ENCODE assay signal across 19 cellular contexts in genomic region chr4:145189981-145190380, GRCh38. TPM values are rescaled to one million over a fixed set of nuclear protein-coding genes. Genes with fewer than 3 reads are reported as not detected.
DNase-seq lines count a peak whose midpoint lies in the region; ATAC-seq, FAIRE-seq and TF ChIP-seq lines count a peak whose summit lies in the region.
"Had no signal": no experiment of that assay in that cellular context is flagged by ENCODE, and none has a peak within 500 bp of the region (broad histone marks: within the 10 kb centered on the region; RNA-seq: fewer than 3 reads in every experiment).

No MANE protein-coding gene starts in this region.

- POLR2A ChIA-PET in IMR-90 (lab: Charles Lee; ENCODE audit: unreplicated experiment): no interaction called here

- no peak for TF ChIP-seq POLR2A in IMR-90 (IDR thresholded peaks at IDR 0.05; ENCODE audit: low read depth, low read length)

- no peak for TF ChIP-seq CTCF in IMR-90 (conservative IDR thresholded peaks at IDR 0.05; ENCODE audit: low read depth, low read length)
- no peak for TF ChIP-seq CTCF in astrocyte (IDR thresholded peaks at IDR 0.05; ENCODE audit: insufficient read depth, low read depth, low read length)
- TF ChIP-seq CTCF in GM13977 (IDR thresholded peaks at IDR 0.05; ENCODE audit: extremely low read depth, insufficient read depth, missing control alignments): no peak
- no peak for TF ChIP-seq CTCF in natural killer cell (IDR thresholded peaks at IDR 0.05)

- no CpG with 5 or more reads among the region's 3 CpGs for WGBS in IMR-90 (ENCODE audit: extremely low coverage in 2 of 2, insufficient read length in 1 of 2), 2 experiments

- H3K56ac ChIP-seq in IMR-90 (ENCODE audit: extremely low read depth, insufficient read depth, low read length): no peak overlapping the region

- no peak overlapping the region for H3K4ac ChIP-seq in IMR-90 (ENCODE audit: low read depth, low read length)

- no peak overlapping the region for H3K18ac ChIP-seq in IMR-90 (ENCODE audit: low read depth, low read length)

- H3K36me3 Mint-ChIP-seq in astrocyte (ENCODE audit: low read depth, unreplicated experiment): no peaks in the 10 kb centered on the region
- H3K36me3 Mint-ChIP-seq in natural killer cell: no peaks in the 10 kb centered on the region
- H3K36me3 Mint-ChIP-seq: CD8-positive, alpha-beta memory T cell had no signal

- DNase-seq in IMR-90: peak; percentile 39
- peak; percentile 25 for DNase-seq in astrocyte (ENCODE audit: low read depth)
- peak; percentile 10 for DNase-seq in fibroblast of peridontal ligament (ENCODE audit: extremely low read depth)
- DNase-seq in kidney tubule cell (ENCODE audit: low spot score): peak; percentile 12
- no peak for DNase-seq in GM13977 (ENCODE audit: low spot score)
- no peak for DNase-seq in stimulated activated CD4-positive, alpha-beta T cell treated with anti-CD3 and anti-CD28 coated beads, Interleukin-1b, Interleukin-23, amount 100 ng/mL, for 48 hours
- no peak for DNase-seq in natural killer cell
- DNase-seq: CD8-positive, alpha-beta memory T cell; COR-L47; GDM1; GM23248; KBM-7 had no signal

- no peak overlapping the region for H4K91ac ChIP-seq in IMR-90 (ENCODE audit: insufficient read depth, low read depth, low read length)

- H3K23ac ChIP-seq in IMR-90 (ENCODE audit: low read depth, low read length): no peak overlapping the region

- ATAC-seq in IMR-90 (ENCODE audit: low read depth) (peak; percentile 42), GM18519 (IDR thresholded peaks at IDR 0.05; ENCODE audit: low FRiP score, unreplicated experiment) (no peak), natural killer cell (no peak)

- FAIRE-seq in astrocyte (lab: Jason Lieb, UNC): no peak
- FAIRE-seq: GM12892, HTR-8/SVneo had no signal

- H3K4me1 ChIP-seq in IMR-90 (ENCODE audit: control insufficient read depth, insufficient read depth, low read length) (no peaks in the 10 kb centered on the region), astrocyte (ENCODE audit: insufficient read depth, low read length) (no peaks in the 10 kb centered on the region)
- H3K4me1 ChIP-seq: HAP-1 had no signal

- in situ Hi-C loops in IMR-90 (cut with MboI; ENCODE audit: low sequenced_read_pairs) (no loop called here), GM13977 (cut with MboI; ENCODE audit: low pct_unique_long_range_greater_than_20kb, low sequenced_read_pairs, unreplicated experiment) (no loop called here)

- H3K4me1 Mint-ChIP-seq in astrocyte (ENCODE audit: low read depth, unreplicated experiment) (no peaks in the 10 kb centered on the region), natural killer cell (no peaks in the 10 kb centered on the region)
- H3K4me1 Mint-ChIP-seq: CD8-positive, alpha-beta memory T cell had no signal

- H3K27ac Mint-ChIP-seq in astrocyte (ENCODE audit: unreplicated experiment): no peak overlapping the region
- H3K27ac Mint-ChIP-seq in natural killer cell: no peak overlapping the region
- H3K27ac Mint-ChIP-seq: B cell; CD8-positive, alpha-beta memory T cell; IgD-negative memory B cell had no signal

- H2BK5ac ChIP-seq in IMR-90 (ENCODE audit: low read depth, low read length, poor library complexity, severe bottlenecking): no peak overlapping the region

- no peak overlapping the region for H2BK20ac ChIP-seq in IMR-90 (ENCODE audit: low read depth, low read length)

- no peak overlapping the region for H2AK9ac ChIP-seq in IMR-90 (replicated peaks; ENCODE audit: low read depth, low read length, poor library complexity)

- H3K79me2 ChIP-seq in astrocyte (ENCODE audit: insufficient read depth, low read length): no peaks in the 10 kb centered on the region

- H3K27ac ChIP-seq in IMR-90 (ENCODE audit: insufficient read depth, low read length) (no peak overlapping the region), astrocyte (ENCODE audit: low read depth, low read length) (no peak overlapping the region)
- H3K27ac ChIP-seq: BLaER1 treated with 17β-estradiol and CSF1 and Interleukin-3, amounts not matched to agents 10 nM and 100 nM; GM23248 had no signal

- H3K36me3 ChIP-seq in IMR-90 (ENCODE audit: control insufficient read depth, insufficient read depth, low read length): no peaks in the 10 kb centered on the region
- no peaks in the 10 kb centered on the region for H3K36me3 ChIP-seq in astrocyte (ENCODE audit: insufficient read depth, low read length)
- H3K36me3 ChIP-seq: BLaER1 treated with 17β-estradiol and CSF1 and Interleukin-3, amounts not matched to agents 10 nM and 100 nM; HAP-1 had no signal

- H3K27me3 Mint-ChIP-seq in astrocyte (ENCODE audit: low read depth, unreplicated experiment) (no peaks in the 10 kb centered on the region), natural killer cell (ENCODE audit: low read depth in 2 of 2) (peaks cover 0 to 3% of the 10 kb centered on the region in 2 donors)
- H3K27me3 Mint-ChIP-seq: B cell, IgD-negative memory B cell had no signal

- no peak overlapping the region for H3K4me2 ChIP-seq in IMR-90 (ENCODE audit: low read depth, low read length)
- no peak overlapping the region for H3K4me2 ChIP-seq in astrocyte (ENCODE audit: low read length)
- H3K4me2 ChIP-seq: BLaER1 treated with 17β-estradiol and CSF1 and Interleukin-3, amounts not matched to agents 10 nM and 100 nM had no signal

- H3K9ac ChIP-seq in IMR-90 (ENCODE audit: low read depth, low read length): no peak overlapping the region
- no peak overlapping the region for H3K9ac ChIP-seq in astrocyte (ENCODE audit: low read length)
- H3K9ac ChIP-seq: BLaER1 treated with 17β-estradiol and CSF1 and Interleukin-3, amounts not matched to agents 10 nM and 100 nM; GM23248 had no signal

- H4K8ac ChIP-seq in IMR-90 (ENCODE audit: low read depth in 2 of 2, low read length in 2 of 2): no peak overlapping the region

- H4K5ac ChIP-seq in IMR-90 (ENCODE audit: low read depth, low read length): no peak overlapping the region

- H3K9me1 ChIP-seq in IMR-90 (ENCODE audit: insufficient read depth, low read length): no peaks in the 10 kb centered on the region

- H2AK5ac ChIP-seq in IMR-90 (ENCODE audit: low read depth, low read length): no peak overlapping the region

- H3K9me3 Mint-ChIP-seq in astrocyte (ENCODE audit: unreplicated experiment): peaks cover 2% of the 10 kb centered on the region
- H3K9me3 Mint-ChIP-seq in natural killer cell: no peaks in the 10 kb centered on the region
- H3K9me3 Mint-ChIP-seq: CD8-positive, alpha-beta memory T cell; IgD-negative memory B cell had no signal

- no peak overlapping the region for H3K14ac ChIP-seq in IMR-90 (replicated peaks; ENCODE audit: low read depth, low read length)

- intact Hi-C loops in IMR-90 (cut with micrococcal nuclease) (no loop called here), natural killer cell (cut with micrococcal nuclease) (no loop called here)

- H3K4me3 ChIP-seq in IMR-90 (ENCODE audit: insufficient read depth, low read depth, low read length) (no peak overlapping the region), astrocyte (ENCODE audit: insufficient read depth, low read depth, low read length) (no peak overlapping the region)
- H3K4me3 ChIP-seq: BLaER1 treated with 17β-estradiol and CSF1 and Interleukin-3, amounts not matched to agents 10 nM and 100 nM; GM23248; HAP-1 had no signal

- H2BK120ac ChIP-seq in IMR-90 (ENCODE audit: low read depth, low read length): no peak overlapping the region

- H2BK15ac ChIP-seq in IMR-90 (ENCODE audit: low read depth, low read length): no peak overlapping the region

- dilution Hi-C loops in IMR-90 (cut with HindIII; ENCODE audit: low sequenced_read_pairs, unreplicated experiment): no loop called here

- H4K20me1 ChIP-seq in IMR-90 (ENCODE audit: insufficient read depth, low read length) (no peaks in the 10 kb centered on the region), astrocyte (ENCODE audit: insufficient read depth, low read length) (no peaks in the 10 kb centered on the region)
- H4K20me1 ChIP-seq: BLaER1 treated with 17β-estradiol and CSF1 and Interleukin-3, amounts not matched to agents 10 nM and 100 nM had no signal

- CTCF ChIA-PET in IMR-90 (lab: Yijun Ruan, JAX): no interaction called here

- H2AFZ ChIP-seq in IMR-90 (replicated peaks; ENCODE audit: low read length, poor library complexity): no peak overlapping the region
- no peak overlapping the region for H2AFZ ChIP-seq in astrocyte (ENCODE audit: low read depth, low read length)
- H2AFZ ChIP-seq: GM23248 had no signal

- H3K4me3 Mint-ChIP-seq in astrocyte (ENCODE audit: unreplicated experiment) (no peak overlapping the region), natural killer cell (no peak overlapping the region)
- H3K4me3 Mint-ChIP-seq: B cell; CD8-positive, alpha-beta memory T cell; IgD-negative memory B cell had no signal

- H3K9me3 ChIP-seq in IMR-90 (ENCODE audit: control insufficient read depth, insufficient read depth, low read length): no peaks in the 10 kb centered on the region
- H3K9me3 ChIP-seq in astrocyte (ENCODE audit: insufficient read depth, low read depth, low read length): no peaks in the 10 kb centered on the region
- H3K9me3 ChIP-seq: BLaER1 treated with 17β-estradiol and CSF1 and Interleukin-3, amounts not matched to agents 10 nM and 100 nM; HAP-1 had no signal

- H3K27me3 ChIP-seq in IMR-90 (ENCODE audit: control insufficient read depth, insufficient read depth, low read length): peaks cover 2% of the 10 kb centered on the region; the same call in 1 of the 2 replicates
- H3K27me3 ChIP-seq in astrocyte (ENCODE audit: insufficient read depth, low read length): no peaks in the 10 kb centered on the region
- H3K27me3 ChIP-seq: BLaER1 treated with 17β-estradiol and CSF1 and Interleukin-3, amounts not matched to agents 10 nM and 100 nM had no signal

- BruUV-seq in IMR-90 (replicated peaks; lab: Mats Ljungman, UMichigan): no TSS peak

- TF ChIP-seq RAD21 in IMR-90 (IDR thresholded peaks at IDR 0.05; ENCODE audit: low read length): no peak

- H3K79me1 ChIP-seq in IMR-90 (ENCODE audit: low read depth in 1 of 2, low read length in 2 of 2): no peaks in the 10 kb centered on the region

TF ChIP-seq in IMR-90, 13 proteins besides CTCF, POLR2A, EP300 and RAD21 (continues in another document):
- TF ChIP-seq RFX5 (IDR thresholded peaks at IDR 0.05; ENCODE audit: low read depth, low read length) (no peak), CEBPB (IDR thresholded peaks at IDR 0.05; ENCODE audit: low read depth, low read length) (no peak), MXI1 (IDR thresholded peaks at IDR 0.05; ENCODE audit: borderline replicate concordance, low read depth, low read length) (no peak)

RNA-seq across cellular contexts. Expression of gene OTUD4, which starts 9.6 kb away (rescaled TPM):
- total RNA-seq in IMR-90 (2012; rRNA removed): 12.4 and 16.9 TPM in 2 replicates
- 10.1 and 11.0 TPM in 2 replicates for polyA plus RNA-seq in IMR-90 (2012; rRNA removed)
- 2.1 and 2.4 TPM in 2 replicates for polyA plus RNA-seq in IMR-90 (2012; cell fraction: cytosol; rRNA removed)
- 2.4 and 13.2 TPM in 2 replicates for polyA plus RNA-seq in IMR-90 (2012; cell fraction: nucleus; rRNA removed; ENCODE audit: low replicate concordance)
- total RNA-seq in astrocyte: 41.9 and 47.4 TPM in 2 replicates
- total RNA-seq in natural killer cell: 10 to 100 TPM; 60.0 to 73.3 (median 71.6) TPM

Comparison
In these comparisons a context has a peak if more than half of its experiments do, and no peak if none do; other contexts are left out.
1. DNase-seq: peak in IMR-90 (single experiment), astrocyte (single experiment), fibroblast of peridontal ligament (single experiment) and kidney tubule cell (single experiment); none in GM13977 (single experiment), stimulated activated CD4-positive, alpha-beta T cell treated with anti-CD3 and anti-CD28 coated beads, Interleukin-1b, Interleukin-23, amount 100 ng/mL, for 48 hours (single experiment) and natural killer cell (single experiment).